ENCODE assay signal across 12 cellular contexts in genomic region chr18:12880532-12880892, GRCh38. TPM values are rescaled to one million over a fixed set of nuclear protein-coding genes. Genes with fewer than 3 reads are reported as not detected.
DNase-seq lines count a peak whose midpoint lies in the region; ATAC-seq, FAIRE-seq and TF ChIP-seq lines count a peak whose summit lies in the region.
"Had no signal": no experiment of that assay in that cellular context is flagged by ENCODE, and none has a peak within 500 bp of the region (broad histone marks: within the 10 kb centered on the region; RNA-seq: fewer than 3 reads in every experiment).

No MANE protein-coding gene starts in this region.

- no peaks in the 10 kb centered on the region for H3K9me3 Mint-ChIP-seq in activated naive CD8-positive, alpha-beta T cell treated with anti-CD3 and anti-CD28 coated beads for 36 hours

- FAIRE-seq in RCC 7860 (lab: Jason Lieb, UNC) = no peak

- no peaks in the 10 kb centered on the region for H3K9me3 ChIP-seq in parathyroid adenoma (ENCODE audit: control insufficient read depth, low read length)
- H3K9me3 ChIP-seq: heart right ventricle had no signal

- H3K4me3 Mint-ChIP-seq in activated naive CD8-positive, alpha-beta T cell treated with anti-CD3 and anti-CD28 coated beads for 36 hours = peak overlapping the region; percentile 49

- H2AFZ ChIP-seq in parathyroid adenoma = no peak overlapping the region

- peak; percentile 63 for DNase-seq in NOMO-1 treated with dmso at 0.1 percent for 144 hours (lab: John Stamatoyannopoulos, UW; ENCODE audit: unreplicated experiment)
- no peak for DNase-seq in activated naive CD8-positive, alpha-beta T cell treated with anti-CD3 and anti-CD28 coated beads for 36 hours
- no peak for DNase-seq in RCC 7860 (ENCODE audit: low spot score)
- no peak for DNase-seq in GM13977 (ENCODE audit: low spot score)
- DNase-seq: effector CD8-positive, alpha-beta T cell; EL; heart right ventricle; NCI-H2081 treated with DMSO at 0.1 percent for 48 hours; SHP77 treated with DMSO at 0.1 percent for 48 hours had no signal

- peak overlapping the region; percentile 10 for H3K27ac Mint-ChIP-seq in activated naive CD8-positive, alpha-beta T cell treated with anti-CD3 and anti-CD28 coated beads for 36 hours

- peak; percentile 7 for TF ChIP-seq POLR2A in GM18505 (IDR thresholded peaks at IDR 0.05; ENCODE audit: borderline replicate concordance, extremely low read depth, insufficient read depth, insufficient read length)

- peaks cover 22% of the 10 kb centered on the region for H3K36me3 Mint-ChIP-seq in activated naive CD8-positive, alpha-beta T cell treated with anti-CD3 and anti-CD28 coated beads for 36 hours

- H3K4me3 ChIP-seq in parathyroid adenoma (ENCODE audit: low read depth, low read length) = no peak overlapping the region

- H3K4me2 ChIP-seq in parathyroid adenoma (ENCODE audit: low read length) = peak overlapping the region; percentile 13

- no peak for TF ChIP-seq CTCF in parathyroid adenoma (IDR thresholded peaks at IDR 0.05)
- TF ChIP-seq CTCF in GM13977 (IDR thresholded peaks at IDR 0.05; ENCODE audit: extremely low read depth, insufficient read depth, missing control alignments) = no peak

- peaks cover 58% of the 10 kb centered on the region for H3K4me1 Mint-ChIP-seq in activated naive CD8-positive, alpha-beta T cell treated with anti-CD3 and anti-CD28 coated beads for 36 hours

- in situ Hi-C loops in GM13977 (cut with MboI; ENCODE audit: low pct_unique_long_range_greater_than_20kb, low sequenced_read_pairs, unreplicated experiment) = no loop called here

- no peak overlapping the region for H3K27ac ChIP-seq in parathyroid adenoma

- no peak overlapping the region for H3K9ac ChIP-seq in parathyroid adenoma

- peaks cover 51% of the 10 kb centered on the region for H3K79me2 ChIP-seq in parathyroid adenoma

- ATAC-seq in GM18505 (IDR thresholded peaks at IDR 0.05; ENCODE audit: unreplicated experiment) = no peak
- ATAC-seq in HG03439 (IDR thresholded peaks at IDR 0.05; ENCODE audit: unreplicated experiment) = no peak
- ATAC-seq: heart right ventricle had no signal

- no peaks in the 10 kb centered on the region for H3K36me3 ChIP-seq in parathyroid adenoma (ENCODE audit: control insufficient read depth, insufficient read depth, low read length)

- no peaks in the 10 kb centered on the region for H3K27me3 Mint-ChIP-seq in activated naive CD8-positive, alpha-beta T cell treated with anti-CD3 and anti-CD28 coated beads for 36 hours

- H3K4me1 ChIP-seq in parathyroid adenoma = peaks cover 18% of the 10 kb centered on the region

- no peaks in the 10 kb centered on the region for H3K27me3 ChIP-seq in parathyroid adenoma (ENCODE audit: control insufficient read depth, insufficient read depth, low read length)
- H3K27me3 ChIP-seq: heart right ventricle had no signal

RNA-seq across cellular contexts. Expression of gene PTPN2, which starts 3.5 kb away (rescaled TPM):
- 10 to 100 TPM; 50.9 to 57.2 TPM for total RNA-seq in activated naive CD8-positive, alpha-beta T cell treated with anti-CD3 and anti-CD28 coated beads for 36 hours
